In the genomic region with DNA sequence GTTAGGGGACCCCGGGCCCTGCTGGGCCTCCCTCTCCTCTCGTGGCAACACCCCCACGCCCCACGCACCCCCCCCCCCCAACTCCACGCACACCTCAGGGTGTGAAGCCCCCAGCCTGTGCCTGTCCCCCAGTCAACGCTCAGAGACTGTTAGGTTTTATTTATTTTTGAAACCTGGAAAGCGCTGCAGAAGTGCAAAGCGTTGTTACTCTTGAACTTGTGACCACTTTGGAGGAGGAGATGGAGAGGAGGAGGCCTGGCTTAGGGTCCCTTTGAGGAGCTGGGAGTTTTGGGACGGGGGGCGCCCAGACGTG, we compare ENCODE assay signal across 8 cellular contexts. TPM values are rescaled to one million over a fixed set of nuclear protein-coding genes. Genes with fewer than 3 reads are reported as not detected.
DNase-seq lines count a peak whose midpoint lies in the region; ATAC-seq and TF ChIP-seq lines count a peak whose summit lies in the region.

No MANE protein-coding gene starts in this region.

- H3K27ac ChIP-seq in adrenal gland = peak overlapping the region; percentile 48 to 96 (median 92)
- H3K27ac ChIP-seq in stomach smooth muscle (ENCODE audit: low read length) = peak overlapping the region; percentile 92

- peaks cover 0 to 33% of the 10 kb centered on the region in 2 donors for H3K36me3 ChIP-seq in adrenal gland (replicated peaks in 1 of 2)
- peaks cover 16 to 21% of the 10 kb centered on the region in 2 donors for H3K36me3 ChIP-seq in stomach smooth muscle (ENCODE audit: control insufficient read depth in 2 of 2, insufficient read depth in 2 of 2, low read length in 2 of 2)

- H3K4me3 ChIP-seq in adrenal gland = peak overlapping the region; percentile 20 to 79 (median 72)
- H3K4me3 ChIP-seq in iPS-18c (ENCODE audit: insufficient read depth, low read depth, low read length) = peak overlapping the region; percentile 67
- H3K4me3 ChIP-seq in stomach smooth muscle (ENCODE audit: low read length in 2 of 2) = peak overlapping the region; percentile 98 to 100

- H3K27me3 ChIP-seq in adrenal gland (no peaks in the 10 kb centered on the region), stomach smooth muscle (ENCODE audit: control insufficient read depth in 1 of 2, insufficient read depth in 2 of 2, low read length in 2 of 2) (no peaks in the 10 kb centered on the region)

- H3K9me3 ChIP-seq in adrenal gland (replicated peaks in 1 of 3) = no peaks in the 10 kb centered on the region
- H3K9me3 ChIP-seq in iPS-18c (ENCODE audit: control insufficient read depth, insufficient read depth, low read length) = peaks cover 2% of the 10 kb centered on the region
- no peaks in the 10 kb centered on the region for H3K9me3 ChIP-seq in stomach smooth muscle (ENCODE audit: control insufficient read depth in 2 of 2, low read length in 2 of 2)

- WGBS in adrenal gland, 4 donors = 0 to 1% (median 1%) methylated on average over 6 to 11 of the region's 11 CpGs

- H3K4me1 ChIP-seq in adrenal gland (replicated peaks in 1 of 2) (peaks cover 61 to 78% of the 10 kb centered on the region in 2 donors), stomach smooth muscle (ENCODE audit: control insufficient read depth, insufficient read depth, low read length) (peaks cover 42% of the 10 kb centered on the region)

- no peak for ATAC-seq in GM19395 (IDR thresholded peaks at IDR 0.05; ENCODE audit: unreplicated experiment)
- ATAC-seq in HG02840 (IDR thresholded peaks at IDR 0.05; ENCODE audit: low FRiP score, unreplicated experiment) = no peak

- TF ChIP-seq CTCF in adrenal gland (IDR thresholded peaks at IDR 0.05) = no peak

- TF ChIP-seq POLR2A in adrenal gland (IDR thresholded peaks at IDR 0.05) = no peak

- DNase-seq in DMS 273 (lab: John Stamatoyannopoulos, UW; ENCODE audit: unreplicated experiment) = peak; percentile 51
- no peak for DNase-seq in DMS 273 treated with DMSO at 0.1 percent for 48 hours (lab: John Stamatoyannopoulos, UW)
- DNase-seq in adrenal gland = peak in 1 of 7 donors; percentile 29
- no peak for DNase-seq in NCI-H526 treated with DMSO at 0.1 percent for 48 hours (lab: John Stamatoyannopoulos, UW)

- H3K9ac ChIP-seq in stomach smooth muscle (ENCODE audit: low read length in 2 of 2) = peak overlapping the region; percentile 71 to 95

- intact Hi-C loops in adrenal gland (cut with DNase I) = no loop called here

RNA-seq across cellular contexts. Expression of a gene that starts 0.9 kb away (rescaled TPM):
- total RNA-seq in adrenal gland = 100 to 1,000 TPM in 3 of 8 donors, 10 to 100 TPM in 5; 13.7 to 161 (median 80.6) TPM
- 10 to 100 TPM; 12.1 to 22.8 (median 12.8) TPM for polyA plus RNA-seq in adrenal gland

RNA-seq across cellular contexts. Expression of a gene that starts 54.8 kb away (rescaled TPM):
- 10 to 100 TPM; 15.5 to 34.8 (median 28.3) TPM for total RNA-seq in adrenal gland
- polyA plus RNA-seq in adrenal gland = 10 to 100 TPM in 2 of 3 donors, 1 to 10 TPM in 1; 9.2 to 21.8 (median 21.0) TPM
